In genomic region chr1:187641463-187641862, GRCh38 we compare ENCODE assay signal across 16 cellular contexts.
"Had no signal": no experiment of that assay in that cellular context is flagged by ENCODE, and none has a peak within 500 bp of the region (broad histone marks: within the 10 kb centered on the region; RNA-seq: fewer than 3 reads in every experiment).

No MANE protein-coding gene starts in this region.

- ATAC-seq: activated naive CD4-positive, alpha-beta T cell treated with anti-CD3 and anti-CD28 coated beads, Interleukin-2, amount 50 U/mL, for 72 hours; activated T-cell treated with anti-CD3 and anti-CD28 coated beads, Interleukin-2, amount 50 U/mL, for 4 hours; body of pancreas; naive thymus-derived CD8-positive, alpha-beta T cell; stimulated activated memory B cell treated with anti-CD40 and anti-IgM and Interleukin-4, amounts not matched to agents 10 μg/mL and 1 μg/mL and 100 μg/mL, for 72 hours had no signal

- H3K27me3 ChIP-seq: body of pancreas had no signal

- H3K4me3 ChIP-seq: body of pancreas, coronary artery, left ventricle myocardium inferior had no signal

- H3K9me3 ChIP-seq: body of pancreas had no signal

- H3K4me1 ChIP-seq: body of pancreas, left ventricle myocardium inferior had no signal

- H3K36me3 ChIP-seq: left ventricle myocardium inferior had no signal

- H3K27ac ChIP-seq: body of pancreas, coronary artery, left ventricle myocardium inferior, VCaP had no signal

- DNase-seq: activated CD4-positive, alpha-beta memory T cell treated with anti-CD3 and anti-CD28 coated beads, Interleukin-2, amount 10 ng/mL, durations not matched to agents 7 days and 5 days; activated effector memory CD4-positive, alpha-beta T cell treated with anti-CD3 and anti-CD28 coated beads, Interleukin-2, amount 50 U/mL, for 16 hours; activated T-cell treated with anti-CD3 and anti-CD28 coated beads, Interleukin-2, amount 50 U/mL, for 4 hours; body of pancreas; effector CD4-positive, alpha-beta T cell; hypothalamus; left ventricle myocardium inferior; naive thymus-derived CD8-positive, alpha-beta T cell; posterior cingulate gyrus; retina; stimulated activated CD4-positive, alpha-beta T cell treated with anti-CD3 and anti-CD28 coated beads, Interleukin-2, amount 100 ng/mL, for 48 hours; T1000 had no signal
